ENCODE assay signal across 28 cellular contexts in the genomic region with DNA sequence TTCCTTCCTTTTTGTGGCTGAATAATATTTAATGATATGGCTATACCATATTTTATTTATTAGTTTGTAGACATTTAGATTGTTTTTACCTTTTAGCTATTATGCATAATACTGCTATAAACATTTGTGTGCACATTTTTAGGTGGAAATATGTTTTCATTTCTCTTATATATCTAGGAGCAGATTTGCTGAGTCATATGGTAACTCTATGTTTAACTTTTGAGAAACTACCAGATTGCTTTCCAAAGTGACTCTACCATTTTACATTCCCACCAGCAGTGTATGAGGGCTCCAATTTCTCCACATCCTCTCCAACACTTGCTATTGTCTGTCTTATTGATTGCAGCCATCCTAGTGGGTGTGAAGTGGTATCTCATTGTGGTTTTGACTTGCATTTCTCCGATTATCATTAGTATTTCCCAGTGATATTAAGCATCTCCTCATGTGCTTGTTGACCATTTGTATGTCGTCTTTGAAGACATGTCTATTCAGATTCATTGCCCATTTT.
"Had no signal": no experiment of that assay in that cellular context is flagged by ENCODE, and none has a peak within 500 bp of the region (broad histone marks: within the 10 kb centered on the region; RNA-seq: fewer than 3 reads in every experiment).

No MANE protein-coding gene starts in this region.

- H3K27me3 Mint-ChIP-seq: progenitor cell of endocrine pancreas; stimulated activated memory B cell treated with anti-CD40 and anti-IgM and Interleukin-4, amounts not matched to agents 10 μg/mL and 1 μg/mL and 100 μg/mL, for 72 hours; type B pancreatic cell had no signal

- H3K27me3 ChIP-seq: esophagus muscularis mucosa, neural progenitor cell, right atrium auricular region, sigmoid colon, spleen, testis, tibial artery had no signal

- H3K79me2 ChIP-seq: parathyroid adenoma had no signal

- H3K36me3 Mint-ChIP-seq: immature natural killer cell; memory B cell; naive B cell; stimulated activated memory B cell treated with anti-CD40 and anti-IgM and Interleukin-4, amounts not matched to agents 10 μg/mL and 1 μg/mL and 100 μg/mL, for 72 hours had no signal

- H3K4me1 Mint-ChIP-seq: immature natural killer cell; memory B cell; naive B cell; stimulated activated memory B cell treated with anti-CD40 and anti-IgM and Interleukin-4, amounts not matched to agents 10 μg/mL and 1 μg/mL and 100 μg/mL, for 72 hours had no signal

- H3K9me3 Mint-ChIP-seq: immature natural killer cell; nephron; neural progenitor cell; stimulated activated memory B cell treated with anti-CD40 and anti-IgM and Interleukin-4, amounts not matched to agents 10 μg/mL and 1 μg/mL and 100 μg/mL, for 72 hours; type B pancreatic cell had no signal

- FAIRE-seq: endothelial cell of umbilical vein, frontal cortex, keratinocyte had no signal

- H3K9me3 ChIP-seq: esophagus muscularis mucosa, right atrium auricular region, sigmoid colon, spleen, testis, tibial artery had no signal

- H3K27ac ChIP-seq: coronary artery, esophagus muscularis mucosa, neural progenitor cell, parathyroid adenoma, right atrium auricular region, sigmoid colon, skin epidermis, spleen, testis, tibial artery had no signal

- ATAC-seq: left ventricle myocardium superior; stimulated activated memory B cell treated with anti-CD40 and anti-IgM and Interleukin-4, amounts not matched to agents 10 μg/mL and 1 μg/mL and 100 μg/mL, for 72 hours; stimulated activated naive CD8-positive, alpha-beta T cell treated with anti-CD3 and anti-CD28 coated beads, Interleukin-15, Interleukin-2, amounts not matched to agents 100 U/mL and 50 U/mL, for 24 hours had no signal

- H3K36me3 ChIP-seq: neural progenitor cell, right atrium auricular region had no signal

- H3K4me3 ChIP-seq: coronary artery, esophagus muscularis mucosa, lung, neural progenitor cell, right atrium auricular region, sigmoid colon, skin epidermis, spleen, testis, tibial artery had no signal

- DNase-seq: dermis blood vessel endothelial cell; effector memory CD4-positive, alpha-beta T cell; hypothalamus; immature natural killer cell; left ventricle myocardium superior; naive B cell; sigmoid colon; spleen; stimulated activated CD4-positive, alpha-beta T cell treated with anti-CD3 and anti-CD28 coated beads, Interleukin-4, amount 100 ng/mL, for 4 hours; stimulated activated naive CD8-positive, alpha-beta T cell treated with anti-CD3 and anti-CD28 coated beads, Interleukin-15, Interleukin-2, amounts not matched to agents 100 U/mL and 50 U/mL, for 24 hours; substantia nigra; testis; tibial artery had no signal

- H3K4me1 ChIP-seq: esophagus muscularis mucosa, parathyroid adenoma, right atrium auricular region, sigmoid colon, spleen had no signal

- H3K27ac Mint-ChIP-seq: immature natural killer cell; memory B cell; naive B cell; nephron; neural progenitor cell; progenitor cell of endocrine pancreas; stimulated activated memory B cell treated with anti-CD40 and anti-IgM and Interleukin-4, amounts not matched to agents 10 μg/mL and 1 μg/mL and 100 μg/mL, for 72 hours; type B pancreatic cell had no signal

- H3K4me3 Mint-ChIP-seq: immature natural killer cell; memory B cell; naive B cell; nephron; neural progenitor cell; stimulated activated memory B cell treated with anti-CD40 and anti-IgM and Interleukin-4, amounts not matched to agents 10 μg/mL and 1 μg/mL and 100 μg/mL, for 72 hours; type B pancreatic cell had no signal

- H2AFZ ChIP-seq: neural progenitor cell, parathyroid adenoma had no signal

- H3K4me2 ChIP-seq: neural progenitor cell had no signal
